In the genomic region with DNA sequence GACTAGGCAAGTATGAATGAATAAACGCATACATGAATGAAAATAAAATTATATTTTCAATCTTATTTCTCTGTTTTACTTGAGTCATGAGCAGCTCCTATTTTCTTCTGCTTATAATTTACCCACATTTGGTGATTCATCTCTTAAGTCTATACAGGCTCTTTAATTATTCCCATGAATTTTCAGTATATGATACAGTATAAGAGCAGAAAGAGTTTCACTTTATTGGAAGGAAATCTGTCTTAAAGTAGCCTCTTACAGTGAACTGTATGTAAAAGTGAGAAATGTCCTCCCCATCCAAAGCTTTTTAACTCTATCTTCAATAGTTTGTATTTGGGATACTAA, we compare ENCODE assay signal across 18 cellular contexts.
"Had no signal": no experiment of that assay in that cellular context is flagged by ENCODE, and none has a peak within 500 bp of the region (broad histone marks: within the 10 kb centered on the region; RNA-seq: fewer than 3 reads in every experiment).

No MANE protein-coding gene starts in this region.

- H3K27ac Mint-ChIP-seq: activated CD4-positive, alpha-beta T cell treated with anti-CD3 and anti-CD28 coated beads, Interleukin-2, amount 10 ng/mL, durations not matched to agents 7 days and 5 days; activated naive CD8-positive, alpha-beta T cell treated with anti-CD3 and anti-CD28 coated beads, Interleukin-2, amount 10 ng/mL, durations not matched to agents 7 days and 5 days; activated T-cell treated with anti-CD3 and anti-CD28 coated beads, Interleukin-2, amount 50 U/mL, for 72 hours; dendritic cell treated with granulocyte-macrophage colony-stimulating factor and Interleukin-4, amounts not matched to agents 40 ng/mL and 50 ng/mL, for 4 days; natural killer cell treated with Interleukin-12 subunit alpha and Interleukin-12 subunit beta and Interleukin-15 and Interleukin-18, amount 100 ng/mL, for 72 hours; stimulated activated naive CD8-positive, alpha-beta T cell treated with anti-CD3 and anti-CD28 coated beads, Interleukin-15, amount 100 ng/mL, for 72 hours; type B pancreatic cell had no signal

- H3K4me3 ChIP-seq: breast epithelium, psoas muscle, right lobe of liver, spleen had no signal

- H3K4me3 Mint-ChIP-seq: activated CD4-positive, alpha-beta T cell treated with anti-CD3 and anti-CD28 coated beads, Interleukin-2, amount 10 ng/mL, durations not matched to agents 7 days and 5 days; activated naive CD8-positive, alpha-beta T cell treated with anti-CD3 and anti-CD28 coated beads, Interleukin-2, amount 10 ng/mL, durations not matched to agents 7 days and 5 days; activated T-cell treated with anti-CD3 and anti-CD28 coated beads, Interleukin-2, amount 50 U/mL, for 72 hours; dendritic cell treated with granulocyte-macrophage colony-stimulating factor and Interleukin-4, amounts not matched to agents 40 ng/mL and 50 ng/mL, for 4 days; natural killer cell treated with Interleukin-12 subunit alpha and Interleukin-12 subunit beta and Interleukin-15 and Interleukin-18, amount 100 ng/mL, for 72 hours; stimulated activated naive CD8-positive, alpha-beta T cell treated with anti-CD3 and anti-CD28 coated beads, Interleukin-15, amount 100 ng/mL, for 72 hours; type B pancreatic cell had no signal

- H3K27ac ChIP-seq: breast epithelium, psoas muscle, right lobe of liver had no signal

- H3K27me3 Mint-ChIP-seq: activated CD4-positive, alpha-beta T cell treated with anti-CD3 and anti-CD28 coated beads, Interleukin-2, amount 10 ng/mL, durations not matched to agents 7 days and 5 days; activated naive CD8-positive, alpha-beta T cell treated with anti-CD3 and anti-CD28 coated beads, Interleukin-2, amount 10 ng/mL, durations not matched to agents 7 days and 5 days; dendritic cell treated with granulocyte-macrophage colony-stimulating factor and Interleukin-4, amounts not matched to agents 40 ng/mL and 50 ng/mL, for 4 days; natural killer cell treated with Interleukin-12 subunit alpha and Interleukin-12 subunit beta and Interleukin-15 and Interleukin-18, amount 100 ng/mL, for 72 hours; stimulated activated naive CD8-positive, alpha-beta T cell treated with anti-CD3 and anti-CD28 coated beads, Interleukin-15, amount 100 ng/mL, for 72 hours; type B pancreatic cell had no signal

- H3K36me3 ChIP-seq: breast epithelium had no signal

- DNase-seq: activated CD4-positive, alpha-beta T cell treated with anti-CD3 and anti-CD28 coated beads, Interleukin-2, amount 10 ng/mL, durations not matched to agents 7 days and 5 days; activated CD8-positive, alpha-beta memory T cell treated with anti-CD3 and anti-CD28 coated beads, Interleukin-2, amount 50 U/mL, for 48 hours; activated gamma-delta T cell treated with Interleukin-2 at 50 U/mL for 16 hours; activated naive CD8-positive, alpha-beta T cell treated with anti-CD3 and anti-CD28 coated beads, Interleukin-2, amount 10 ng/mL, durations not matched to agents 7 days and 5 days; activated T-cell treated with anti-CD3 and anti-CD28 coated beads, Interleukin-2, amount 50 U/mL, for 72 hours; cerebellar nuclear complex; effector memory CD4-positive, alpha-beta T cell; left ventricle myocardium superior; nucleus accumbens; psoas muscle; right lobe of liver; spleen; stimulated activated naive CD8-positive, alpha-beta T cell treated with anti-CD3 and anti-CD28 coated beads, Interleukin-15, amount 100 ng/mL, for 72 hours; T-helper 9 cell had no signal

- H3K4me1 ChIP-seq: breast epithelium, psoas muscle, right lobe of liver had no signal

- ATAC-seq: activated T-cell treated with anti-CD3 and anti-CD28 coated beads, Interleukin-2, amount 50 U/mL, for 72 hours; left ventricle myocardium superior; natural killer cell treated with Interleukin-12 subunit alpha and Interleukin-12 subunit beta and Interleukin-15 and Interleukin-18, amount 100 ng/mL, for 72 hours; psoas muscle; right lobe of liver; stimulated activated naive CD8-positive, alpha-beta T cell treated with anti-CD3 and anti-CD28 coated beads, Interleukin-15, amount 100 ng/mL, for 72 hours had no signal

- H3K9me3 Mint-ChIP-seq: activated CD4-positive, alpha-beta T cell treated with anti-CD3 and anti-CD28 coated beads, Interleukin-2, amount 10 ng/mL, durations not matched to agents 7 days and 5 days; activated naive CD8-positive, alpha-beta T cell treated with anti-CD3 and anti-CD28 coated beads, Interleukin-2, amount 10 ng/mL, durations not matched to agents 7 days and 5 days; activated T-cell treated with anti-CD3 and anti-CD28 coated beads, Interleukin-2, amount 50 U/mL, for 72 hours; dendritic cell treated with granulocyte-macrophage colony-stimulating factor and Interleukin-4, amounts not matched to agents 40 ng/mL and 50 ng/mL, for 4 days; natural killer cell treated with Interleukin-12 subunit alpha and Interleukin-12 subunit beta and Interleukin-15 and Interleukin-18, amount 100 ng/mL, for 72 hours; stimulated activated naive CD8-positive, alpha-beta T cell treated with anti-CD3 and anti-CD28 coated beads, Interleukin-15, amount 100 ng/mL, for 72 hours; type B pancreatic cell had no signal

- H3K27me3 ChIP-seq: breast epithelium, right lobe of liver, spleen had no signal

- H3K9me3 ChIP-seq: breast epithelium, psoas muscle, right lobe of liver, spleen had no signal
